ENCODE assay signal across 1 cellular context in the genomic region with DNA sequence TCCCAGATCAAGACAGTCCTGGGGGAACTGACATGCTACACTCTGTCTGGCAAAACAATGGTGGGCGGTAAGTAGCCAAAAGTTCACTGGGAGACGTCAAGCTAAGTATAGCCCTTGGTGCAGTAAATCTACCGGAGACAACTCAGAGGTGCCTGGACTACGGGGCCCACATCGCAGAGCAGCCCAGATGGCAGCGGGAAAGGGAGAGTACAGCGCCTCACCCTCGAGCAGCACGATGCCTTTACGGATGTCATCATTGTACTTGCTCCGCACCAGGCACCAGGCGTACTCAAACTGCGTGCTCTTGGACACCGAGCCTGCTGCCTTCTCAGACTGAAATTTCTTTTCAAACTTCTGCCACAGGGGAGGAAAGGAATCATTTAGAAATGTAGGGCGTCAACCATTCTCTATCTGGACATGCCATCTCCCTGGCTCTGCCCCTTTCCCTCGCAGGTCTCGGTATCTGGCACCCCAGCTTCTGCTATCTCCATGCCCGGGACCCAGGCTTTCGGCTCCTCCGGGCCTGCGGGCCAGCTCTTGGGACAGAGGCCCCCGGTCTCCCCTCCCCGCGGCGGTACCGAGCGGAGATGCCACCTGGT.
TF ChIP-seq lines count a peak whose summit lies in the region.

No MANE protein-coding gene starts in this region.

TF ChIP-seq in SK-N-SH, 30 proteins besides CTCF, POLR2A, EP300 and RAD21 (continued from another document):
- TF ChIP-seq, protein P1, sequence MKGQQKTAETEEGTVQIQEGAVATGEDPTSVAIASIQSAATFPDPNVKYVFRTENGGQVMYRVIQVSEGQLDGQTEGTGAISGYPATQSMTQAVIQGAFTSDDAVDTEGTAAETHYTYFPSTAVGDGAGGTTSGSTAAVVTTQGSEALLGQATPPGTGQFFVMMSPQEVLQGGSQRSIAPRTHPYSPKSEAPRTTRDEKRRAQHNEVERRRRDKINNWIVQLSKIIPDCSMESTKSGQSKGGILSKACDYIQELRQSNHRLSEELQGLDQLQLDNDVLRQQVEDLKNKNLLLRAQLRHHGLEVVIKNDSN (IDR thresholded peaks at IDR 0.05; ENCODE audit: borderline replicate concordance, low read depth), result no peak
- TF ChIP-seq TAF1 (IDR thresholded peaks at IDR 0.05; ENCODE audit: borderline replicate concordance, low read depth, low read length), result peak; percentile 41; the same call in 1 of the 2 replicates
TF ChIP-seq in SK-N-SH: peak in this region for 1.
